1 cellular context compared by ENCODE assay signal in genomic region chr10:93436577-93436976, GRCh38.
TF ChIP-seq lines count a peak whose summit lies in the region.

No MANE protein-coding gene starts in this region.

TF ChIP-seq in GM23338, 12 proteins besides CTCF, POLR2A, EP300 and RAD21 (continued from another document):
- no peak for TF ChIP-seq REST (IDR thresholded peaks at IDR 0.05; ENCODE audit: unreplicated experiment)
- TF ChIP-seq ETS1 (IDR thresholded peaks at IDR 0.05): no peak
- TF ChIP-seq JUNB (IDR thresholded peaks at IDR 0.05; ENCODE audit: unreplicated experiment): no peak
- no peak for TF ChIP-seq CREB1 (CRISPR knock-in tag; IDR thresholded peaks at IDR 0.05; ENCODE audit: low read depth)
- no peak for TF ChIP-seq NANOG (IDR thresholded peaks at IDR 0.05; ENCODE audit: borderline replicate concordance)
